29 cellular contexts compared by ENCODE assay signal in genomic region chr5:140147460-140147859, GRCh38.
"Had no signal": no experiment of that assay in that cellular context is flagged by ENCODE, and none has a peak within 500 bp of the region (broad histone marks: within the 10 kb centered on the region; RNA-seq: fewer than 3 reads in every experiment).

No MANE protein-coding gene starts in this region.

- H3K4me3 Mint-ChIP-seq: activated B cell treated with CpG ODN at 0.5 μM for 24 hours; activated CD4-positive, alpha-beta memory T cell treated with anti-CD3 and anti-CD28 coated beads for 36 hours; activated CD4-positive, alpha-beta T cell treated with anti-CD3 and anti-CD28 coated beads for 36 hours; activated CD8-positive, alpha-beta T cell treated with anti-CD3 and anti-CD28 coated beads, Interleukin-2, amount 10 ng/mL, durations not matched to agents 7 days and 5 days; T-helper 2 cell treated with Interferon-gamma antibody and Interleukin-4, amounts not matched to agents 5 μg/mL and 100 μg/mL, for 36 hours had no signal

- H3K27ac Mint-ChIP-seq: activated B cell treated with CpG ODN at 0.5 μM for 24 hours; activated CD4-positive, alpha-beta memory T cell treated with anti-CD3 and anti-CD28 coated beads for 36 hours; activated CD4-positive, alpha-beta T cell treated with anti-CD3 and anti-CD28 coated beads for 36 hours; activated CD4-positive, alpha-beta T cell treated with anti-CD3 and anti-CD28 coated beads, Interleukin-2, amount 10 ng/mL, durations not matched to agents 24 days and 14 days; activated CD8-positive, alpha-beta T cell treated with anti-CD3 and anti-CD28 coated beads, Interleukin-2, amount 10 ng/mL, durations not matched to agents 7 days and 5 days; activated naive CD8-positive, alpha-beta T cell treated with anti-CD3 and anti-CD28 coated beads, Interleukin-2, amount 10 ng/mL, durations not matched to agents 7 days and 5 days; activated T-helper 17 cell treated with anti-CD3 and anti-CD28 coated beads, Interleukin-2, amount 50 U/mL, for 72 hours; brain; T-cell; T-helper 1 cell treated with Interleukin-12 subunit alpha and Interleukin-12 subunit beta and Interleukin-4 antibody, amounts not matched to agents 30 μg/mL and 1 μg/mL, for 36 hours; T-helper 2 cell treated with Interferon-gamma antibody and Interleukin-4, amounts not matched to agents 5 μg/mL and 100 μg/mL, for 36 hours had no signal

- DNase-seq: activated B cell treated with CpG ODN at 0.5 μM for 24 hours; activated CD4-positive, alpha-beta memory T cell treated with anti-CD3 and anti-CD28 coated beads for 36 hours; activated CD4-positive, alpha-beta T cell treated with anti-CD3 and anti-CD28 coated beads for 36 hours; activated CD4-positive, alpha-beta T cell treated with anti-CD3 and anti-CD28 coated beads, Interleukin-2, amount 10 ng/mL, durations not matched to agents 24 days and 14 days; activated CD8-positive, alpha-beta T cell treated with anti-CD3 and anti-CD28 coated beads, Interleukin-2, amount 10 ng/mL, durations not matched to agents 7 days and 5 days; activated effector memory CD4-positive, alpha-beta T cell treated with Interleukin-2 at 50 U/mL for 16 hours; activated gamma-delta T cell treated with Interleukin-2 at 50 U/mL for 16 hours; activated naive CD4-positive, alpha-beta T cell treated with anti-CD3 and anti-CD28 coated beads, Interleukin-2, amount 50 U/mL, for 16 hours; activated naive CD4-positive, alpha-beta T cell treated with Interleukin-2 at 50 U/mL for 16 hours; activated naive CD8-positive, alpha-beta T cell treated with anti-CD3 and anti-CD28 coated beads, Interleukin-2, amount 10 ng/mL, durations not matched to agents 7 days and 5 days; activated T-cell treated with anti-CD3 and anti-CD28 coated beads, Interleukin-2, amount 50 U/mL, for 4 hours; central memory CD4-positive, alpha-beta T cell; cerebellar nuclear complex; colonic mucosa; effector CD8-positive, alpha-beta T cell; foreskin fibroblast; SW 1271; T-cell; T1000; WERI-Rb-1 had no signal

- ATAC-seq: activated CD4-positive, alpha-beta T cell treated with anti-CD3 and anti-CD28 coated beads for 36 hours; activated CD4-positive, CD25-positive, alpha-beta regulatory T cell treated with anti-CD3 and anti-CD28 coated beads, Interleukin-2, amount 50 U/mL, for 24 hours; activated CD8-positive, alpha-beta T cell treated with anti-CD3 and anti-CD28 coated beads, Interleukin-2, amount 10 ng/mL, durations not matched to agents 7 days and 5 days; activated T-cell treated with anti-CD3 and anti-CD28 coated beads, Interleukin-2, amount 50 U/mL, for 4 hours; activated T-helper 17 cell treated with anti-CD3 and anti-CD28 coated beads, Interleukin-2, amount 50 U/mL, for 72 hours; esophagus mucosa; T-cell had no signal

- H3K36me3 ChIP-seq: ascending aorta, breast epithelium, cardiac muscle cell, colonic mucosa, WERI-Rb-1 had no signal

- H3K36me3 Mint-ChIP-seq: activated CD4-positive, alpha-beta memory T cell treated with anti-CD3 and anti-CD28 coated beads for 36 hours; activated naive CD8-positive, alpha-beta T cell treated with anti-CD3 and anti-CD28 coated beads, Interleukin-2, amount 10 ng/mL, durations not matched to agents 7 days and 5 days; brain; T-cell had no signal

- H3K27me3 ChIP-seq: ascending aorta, breast epithelium, colonic mucosa had no signal

- H3K9me3 ChIP-seq: ascending aorta, breast epithelium, colonic mucosa had no signal

- H3K4me3 ChIP-seq: ascending aorta, breast epithelium, cardiac muscle cell, colonic mucosa had no signal

- H3K27ac ChIP-seq: ascending aorta, breast epithelium, cardiac muscle cell, colonic mucosa, WERI-Rb-1 had no signal

- H3K9me3 Mint-ChIP-seq: activated B cell treated with CpG ODN at 0.5 μM for 24 hours; activated CD4-positive, alpha-beta memory T cell treated with anti-CD3 and anti-CD28 coated beads for 36 hours; activated CD4-positive, alpha-beta T cell treated with anti-CD3 and anti-CD28 coated beads, Interleukin-2, amount 10 ng/mL, durations not matched to agents 24 days and 14 days; activated naive CD8-positive, alpha-beta T cell treated with anti-CD3 and anti-CD28 coated beads, Interleukin-2, amount 10 ng/mL, durations not matched to agents 7 days and 5 days; activated T-cell treated with anti-CD3 and anti-CD28 coated beads, Interleukin-2, amount 50 U/mL, for 4 hours; activated T-helper 17 cell treated with anti-CD3 and anti-CD28 coated beads, Interleukin-2, amount 50 U/mL, for 72 hours; brain; T-cell; T-helper 1 cell treated with Interleukin-12 subunit alpha and Interleukin-12 subunit beta and Interleukin-4 antibody, amounts not matched to agents 30 μg/mL and 1 μg/mL, for 36 hours; T-helper 2 cell treated with Interferon-gamma antibody and Interleukin-4, amounts not matched to agents 5 μg/mL and 100 μg/mL, for 36 hours had no signal
